Comparison of ENCODE assay signal across 23 cellular contexts in the genomic region with DNA sequence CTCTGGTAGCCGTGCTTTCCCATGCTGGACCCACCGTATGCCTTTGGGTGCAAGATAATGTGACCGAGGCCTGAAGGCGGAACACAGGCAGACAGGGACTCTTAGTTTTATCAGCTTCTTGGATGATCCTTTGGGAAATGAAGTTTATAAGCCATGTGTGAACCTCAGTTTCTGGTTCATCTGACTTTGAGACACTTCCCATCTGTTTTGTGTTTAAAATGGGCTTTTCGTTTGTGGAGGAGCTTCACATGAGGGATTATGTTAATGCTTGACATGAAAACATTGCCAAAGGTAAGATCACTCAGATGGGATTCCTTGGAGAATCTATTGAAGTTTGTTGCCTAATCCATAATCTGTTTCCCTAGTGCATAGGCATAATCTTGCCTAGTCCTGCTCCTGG.
A peak's percentile ranks its signal among the peaks of the same experiment; 100 is the strongest.
DNase-seq lines count a peak whose midpoint lies in the region; ATAC-seq and TF ChIP-seq lines count a peak whose summit lies in the region.
"Had no signal": no experiment of that assay in that cellular context is flagged by ENCODE, and none has a peak within 500 bp of the region (broad histone marks: within the 10 kb centered on the region; RNA-seq: fewer than 3 reads in every experiment).

No MANE protein-coding gene starts in this region.

- H2AFZ ChIP-seq in GM23338, result 0 out of 2 replicates have a peak overlapping the region, but pooled peaks have one; percentile 14

- DNase-seq in GM23338 (ENCODE audit: low spot score) (no peak), endodermal cell (no peak), mesothelial cell of epicardium (ENCODE audit: low spot score in 2 of 2, unreplicated experiment in 2 of 2) (no peak), spleen (no peak), aorta (no peak)
- DNase-seq in stimulated activated CD4-positive, alpha-beta T cell treated with anti-CD3 and anti-CD28 coated beads, Interleukin-2, amount 100 ng/mL, for 48 hours, result no peak
- no peak for DNase-seq in activated T-cell treated with anti-CD3 and anti-CD28 coated beads, Interleukin-2, amount 50 U/mL, for 48 hours
- DNase-seq: Calu3, DND-41, H7, Karpas-422, NCI-H1092, NCI-H1436, NCI-H187, NCI-H2081 treated with DMSO at 0.1 percent for 48 hours, NCI-H2171, NCI-H510A, NCI-H69, SIG-M5 had no signal

- H3K4me2 ChIP-seq in GM23338, result no peak overlapping the region

- no peaks in the 10 kb centered on the region for H3K79me2 ChIP-seq in GM23338 (replicated peaks; ENCODE audit: insufficient read depth)

- no peak for ATAC-seq in GM23338
- no peak for ATAC-seq in aorta (ENCODE audit: low FRiP score)
- ATAC-seq: Panc1 had no signal

- H3K27me3 ChIP-seq in GM23338 (ENCODE audit: insufficient read depth) (no peaks in the 10 kb centered on the region), endodermal cell (ENCODE audit: control insufficient read depth, insufficient read depth, low read length, poor library complexity, severe bottlenecking) (no peaks in the 10 kb centered on the region), spleen (replicated peaks in 1 of 7) (no peaks in the 10 kb centered on the region), aorta (ENCODE audit: control insufficient read depth in 1 of 2, insufficient read depth in 2 of 2, low read length in 1 of 2) (no peaks in the 10 kb centered on the region)

- no peak overlapping the region for H3K9ac ChIP-seq in endodermal cell (ENCODE audit: extremely low read depth, low read length, poor library complexity, severe bottlenecking)

- H3K4me3 ChIP-seq in GM23338, result no peak overlapping the region
- H3K4me3 ChIP-seq in endodermal cell (ENCODE audit: low read length), result no peak overlapping the region
- no peak overlapping the region for H3K4me3 ChIP-seq in spleen
- H3K4me3 ChIP-seq in aorta (ENCODE audit: low read length in 2 of 2), result no peak overlapping the region
- H3K4me3 ChIP-seq: SK-N-MC had no signal

- H3K27ac Mint-ChIP-seq in GM23338, result no peak overlapping the region
- H3K27ac Mint-ChIP-seq in endodermal cell, result no peak overlapping the region
- H3K27ac Mint-ChIP-seq in mesothelial cell of epicardium, result peak overlapping the region; percentile 94
- H3K27ac Mint-ChIP-seq: B cell, CD14-positive monocyte had no signal

- TF ChIP-seq POLR2A in spleen (IDR thresholded peaks at IDR 0.05), result no peak

- peaks cover 9% of the 10 kb centered on the region for H3K9me3 ChIP-seq in endodermal cell (ENCODE audit: control insufficient read depth, low read length)
- H3K9me3 ChIP-seq in spleen, result peaks cover 0 to 4% (median 0%) of the 10 kb centered on the region in 8 donors
- H3K9me3 ChIP-seq in aorta (ENCODE audit: control insufficient read depth, low read length), result no peaks in the 10 kb centered on the region

- H3K9me3 Mint-ChIP-seq in GM23338 (peaks cover 21% of the 10 kb centered on the region), endodermal cell (peaks cover 24% of the 10 kb centered on the region), mesothelial cell of epicardium (peaks cover 16% of the 10 kb centered on the region)

- H3K36me3 Mint-ChIP-seq in GM23338 (ENCODE audit: low read depth) (peaks cover 5% of the 10 kb centered on the region), endodermal cell (ENCODE audit: low read depth) (no peaks in the 10 kb centered on the region), mesothelial cell of epicardium (peaks cover 2% of the 10 kb centered on the region)
- H3K36me3 Mint-ChIP-seq: CD14-positive monocyte had no signal

- H3K4me1 Mint-ChIP-seq in GM23338, result no peaks in the 10 kb centered on the region
- no peaks in the 10 kb centered on the region for H3K4me1 Mint-ChIP-seq in endodermal cell
- H3K4me1 Mint-ChIP-seq in mesothelial cell of epicardium, result peaks cover 41% of the 10 kb centered on the region
- H3K4me1 Mint-ChIP-seq: B cell, CD14-positive monocyte had no signal

- peaks cover 8% of the 10 kb centered on the region for H3K9me2 ChIP-seq in GM23338 (ENCODE audit: insufficient read depth)

- 92 to 100% methylated on average over 4 to 5 of the region's 5 CpGs for WGBS in endodermal cell (ENCODE audit: insufficient coverage in 1 of 2, insufficient read length in 1 of 2), 2 experiments
- 85 to 93% (median 92%) methylated on average over 5 of the region's 5 CpGs for WGBS in spleen, 5 donors
- WGBS in aorta, 2 donors, result 97% methylated on average over 5 of the region's 5 CpGs

- H3K27me3 Mint-ChIP-seq in GM23338 (ENCODE audit: insufficient read depth, low read depth, poor library complexity) (peaks cover 4% of the 10 kb centered on the region), endodermal cell (ENCODE audit: insufficient read depth) (peaks cover 2% of the 10 kb centered on the region), mesothelial cell of epicardium (ENCODE audit: low read depth) (no peaks in the 10 kb centered on the region)
- H3K27me3 Mint-ChIP-seq: B cell had no signal

- intact Hi-C loops in spleen (cut with DNase I; ENCODE audit: low total_unique reads) (no loop called here), aorta (cut with DNase I) (no loop called here)

- no peaks in the 10 kb centered on the region for H3K4me1 ChIP-seq in GM23338 (ENCODE audit: insufficient read depth)
- no peaks in the 10 kb centered on the region for H3K4me1 ChIP-seq in endodermal cell (ENCODE audit: control insufficient read depth, insufficient read depth, low read length)
- no peaks in the 10 kb centered on the region for H3K4me1 ChIP-seq in spleen
- no peaks in the 10 kb centered on the region for H3K4me1 ChIP-seq in aorta (ENCODE audit: control insufficient read depth in 1 of 2, insufficient read depth in 2 of 2, low read length in 2 of 2)

- H4K20me1 ChIP-seq in GM23338 (replicated peaks; ENCODE audit: insufficient read depth), result no peaks in the 10 kb centered on the region

- TF ChIP-seq CTCF in GM23338 (conservative IDR thresholded peaks at IDR 0.05; ENCODE audit: low read depth in 2 of 2), result no peak
- no peak for TF ChIP-seq CTCF in endodermal cell (conservative IDR thresholded peaks at IDR 0.05)
- TF ChIP-seq CTCF in mesothelial cell of epicardium (IDR thresholded peaks at IDR 0.05; ENCODE audit: unreplicated experiment), result no peak
- TF ChIP-seq CTCF in spleen (IDR thresholded peaks at IDR 0.05 in 8 of 11, conservative IDR thresholded peaks at IDR 0.05 in 3 of 11), result no peak

- H3K27ac ChIP-seq in GM23338 (ENCODE audit: low read depth) (no peak overlapping the region), endodermal cell (ENCODE audit: low read depth, low read length) (peak overlapping the region; percentile 78), spleen (no peak overlapping the region), aorta (ENCODE audit: low read depth in 1 of 2, low read length in 2 of 2) (no peak overlapping the region)
- H3K27ac ChIP-seq: SK-N-MC had no signal

- H3K4me3 Mint-ChIP-seq in GM23338, result no peak overlapping the region
- H3K4me3 Mint-ChIP-seq in endodermal cell, result no peak overlapping the region
- H3K4me3 Mint-ChIP-seq in mesothelial cell of epicardium, result no peak overlapping the region
- H3K4me3 Mint-ChIP-seq: B cell had no signal

- no peaks in the 10 kb centered on the region for H3F3A ChIP-seq in GM23338 (replicated peaks; ENCODE audit: low read depth)

- H3K36me3 ChIP-seq in GM23338 (ENCODE audit: insufficient read depth), result no peaks in the 10 kb centered on the region
- H3K36me3 ChIP-seq in endodermal cell (ENCODE audit: control insufficient read depth, insufficient read depth, low read length), result no peaks in the 10 kb centered on the region
- H3K36me3 ChIP-seq in spleen, result no peaks in the 10 kb centered on the region
- no peaks in the 10 kb centered on the region for H3K36me3 ChIP-seq in aorta (ENCODE audit: control insufficient read depth in 1 of 2, insufficient read depth in 2 of 2, low read length in 1 of 2)

TF ChIP-seq in GM23338, 12 proteins besides CTCF, POLR2A, EP300 and RAD21 (continues in another document):
- TF ChIP-seq STAT1 (IDR thresholded peaks at IDR 0.05; ENCODE audit: unreplicated experiment) (no peak), NANOG (IDR thresholded peaks at IDR 0.05; ENCODE audit: borderline replicate concordance) (no peak), CREB1 (CRISPR knock-in tag; IDR thresholded peaks at IDR 0.05; ENCODE audit: low read depth) (no peak), ETS1 (IDR thresholded peaks at IDR 0.05) (no peak), ZNF114 (CRISPR knock-in tag; IDR thresholded peaks at IDR 0.05) (no peak), ZNF331 (CRISPR knock-in tag; IDR thresholded peaks at IDR 0.05; ENCODE audit: low read depth) (no peak), JUNB (IDR thresholded peaks at IDR 0.05; ENCODE audit: unreplicated experiment) (no peak), POLR2AphosphoS5 (IDR thresholded peaks at IDR 0.05; ENCODE audit: low read depth) (no peak)
